ENCODE assay signal across 9 cellular contexts in genomic region chrX:107710617-107711391, GRCh38.
DNase-seq lines count a peak whose midpoint lies in the region; ATAC-seq and TF ChIP-seq lines count a peak whose summit lies in the region.
"Had no signal": no experiment of that assay in that cellular context is flagged by ENCODE, and none has a peak within 500 bp of the region (broad histone marks: within the 10 kb centered on the region; RNA-seq: fewer than 3 reads in every experiment).

No MANE protein-coding gene starts in this region.

- no peaks in the 10 kb centered on the region for H3K27me3 Mint-ChIP-seq in CD4-positive, alpha-beta T cell
- H3K27me3 Mint-ChIP-seq in stimulated activated naive B cell treated with anti-CD40 and anti-IgM and Interleukin-4, amounts not matched to agents 10 μg/mL and 1 μg/mL and 100 μg/mL, for 72 hours = no peaks in the 10 kb centered on the region

- H3K36me3 Mint-ChIP-seq in CD4-positive, alpha-beta T cell (ENCODE audit: low read depth) = peaks cover 34% of the 10 kb centered on the region
- H3K36me3 Mint-ChIP-seq in stimulated activated naive B cell treated with anti-CD40 and anti-IgM and Interleukin-4, amounts not matched to agents 10 μg/mL and 1 μg/mL and 100 μg/mL, for 72 hours = peaks cover 0 to 3% of the 10 kb centered on the region in 2 donors

- CTCF ChIA-PET in CD4-positive, alpha-beta T cell (lab: Charles Lee) = interaction anchor here (1.0 to 15.2 kb wide), 3 partner anchors 24 to 56 kb away, joined by 3 to 261 read pairs (median 3); no protein-coding TSS in a partner anchor
- CTCF ChIA-PET in mammary epithelial cell (lab: Charles Lee; ENCODE audit: low non-redundant PET) = no interaction called here

- H3K27ac ChIP-seq in CD4-positive, alpha-beta T cell (ENCODE audit: low read depth, low read length) = peak overlapping the region; percentile 90
- H3K27ac ChIP-seq in mammary epithelial cell (ENCODE audit: insufficient read depth, low read depth, low read length) = peak overlapping the region; percentile 86
- H3K27ac ChIP-seq: VCaP had no signal

- intact Hi-C loops in CD4-positive, alpha-beta T cell (cut with DNase I, micrococcal nuclease) = loop anchor here in 1 of 2 experiments (1.0 kb wide), 1 partner anchor 32 kb away; no protein-coding TSS in a partner anchor
- intact Hi-C loops in mammary epithelial cell (cut with micrococcal nuclease) = loop anchor here (1.0 to 10.0 kb wide), 2 partner anchors 35 to 816 kb away; no protein-coding TSS in a partner anchor
- intact Hi-C loops in left colon (cut with DNase I, micrococcal nuclease) = no loop called here

- peak overlapping the region; percentile 42 for H3K9ac ChIP-seq in mammary epithelial cell (ENCODE audit: insufficient read depth, low read length)

- no peaks in the 10 kb centered on the region for H4K20me1 ChIP-seq in mammary epithelial cell (ENCODE audit: insufficient read depth, low read length)

- BruUV-seq in mammary epithelial cell (replicated peaks; lab: Mats Ljungman, UMichigan) = no TSS peak

- POLR2A ChIA-PET in CD4-positive, alpha-beta T cell (lab: Charles Lee) = interaction anchor here (2.2 to 14.7 kb wide), 3 partner anchors 10 to 66 kb away, joined by 6 to 754 read pairs (median 12); partner anchors contain the start of gene NCBP2L

- TF ChIP-seq CTCF in CD4-positive, alpha-beta T cell (IDR thresholded peaks at IDR 0.05) = no peak
- TF ChIP-seq CTCF in mammary epithelial cell (conservative IDR thresholded peaks at IDR 0.05 in 1 of 2, IDR thresholded peaks at IDR 0.05 in 1 of 2; ENCODE audit: extremely low read depth in 1 of 2, insufficient read depth in 1 of 2, low read depth in 1 of 2, low read length in 2 of 2) = no peak

- no peaks in the 10 kb centered on the region for H3K27me3 ChIP-seq in CD4-positive, alpha-beta T cell (ENCODE audit: control insufficient read depth, insufficient read depth, low read length)
- H3K27me3 ChIP-seq in mammary epithelial cell (ENCODE audit: insufficient read depth, low read length) = no peaks in the 10 kb centered on the region

- H3K36me3 ChIP-seq in mammary epithelial cell (ENCODE audit: insufficient read depth, low read length) = peaks cover 5% of the 10 kb centered on the region

- peak; percentile 36 for ATAC-seq in CD4-positive, alpha-beta T cell (ENCODE audit: poor library complexity)
- ATAC-seq in GM19397 (IDR thresholded peaks at IDR 0.05; ENCODE audit: unreplicated experiment) = peak; percentile 82
- peak; percentile 97 for ATAC-seq in HG03378 (IDR thresholded peaks at IDR 0.05; ENCODE audit: unreplicated experiment)
- peak; percentile 76 for ATAC-seq in SK-N-SH treated with all-trans-retinoic acid at 6 μM for 48 hours
- peak; percentile 70 for ATAC-seq in left colon
- ATAC-seq in stimulated activated naive B cell treated with anti-CD40 and anti-IgM and Interleukin-4, amounts not matched to agents 10 μg/mL and 1 μg/mL and 100 μg/mL, for 72 hours (replicated peaks) = peak; percentile 98 to 99

- H3K4me1 ChIP-seq in mammary epithelial cell (ENCODE audit: insufficient read depth, low read length) = peaks cover 10% of the 10 kb centered on the region

- peak overlapping the region; percentile 40 for H3K4me2 ChIP-seq in mammary epithelial cell (ENCODE audit: insufficient read depth, low read depth, low read length)

- 35% methylated on average over 7 of the region's 7 CpGs for WGBS in mammary epithelial cell (ENCODE audit: low coverage, missing lambda C conversion rate)

- H3K9me3 ChIP-seq in CD4-positive, alpha-beta T cell (ENCODE audit: control insufficient read depth, low read length) = no peaks in the 10 kb centered on the region
- no peaks in the 10 kb centered on the region for H3K9me3 ChIP-seq in mammary epithelial cell (replicated peaks; ENCODE audit: insufficient read depth, low read length)

- no peaks in the 10 kb centered on the region for H3K9me3 Mint-ChIP-seq in CD4-positive, alpha-beta T cell
- no peaks in the 10 kb centered on the region for H3K9me3 Mint-ChIP-seq in stimulated activated naive B cell treated with anti-CD40 and anti-IgM and Interleukin-4, amounts not matched to agents 10 μg/mL and 1 μg/mL and 100 μg/mL, for 72 hours

- dilution Hi-C loops in mammary epithelial cell (cut with HindIII; ENCODE audit: low sequenced_read_pairs) = loop anchor here (5.0 kb wide), 1 partner anchor 34 kb away; no protein-coding TSS in a partner anchor

- H2AFZ ChIP-seq in mammary epithelial cell (ENCODE audit: low read depth, low read length) = no peak overlapping the region

- peak overlapping the region; percentile 97 for H3K4me3 Mint-ChIP-seq in CD4-positive, alpha-beta T cell
- peak overlapping the region; percentile 67 to 80 for H3K4me3 Mint-ChIP-seq in stimulated activated naive B cell treated with anti-CD40 and anti-IgM and Interleukin-4, amounts not matched to agents 10 μg/mL and 1 μg/mL and 100 μg/mL, for 72 hours

- in situ Hi-C loops in mammary epithelial cell (cut with MboI; ENCODE audit: low sequenced_read_pairs in 2 of 2) = no loop called here

- peak overlapping the region; percentile 99 for H3K27ac Mint-ChIP-seq in CD4-positive, alpha-beta T cell
- peak overlapping the region; percentile 98 for H3K27ac Mint-ChIP-seq in stimulated activated naive B cell treated with anti-CD40 and anti-IgM and Interleukin-4, amounts not matched to agents 10 μg/mL and 1 μg/mL and 100 μg/mL, for 72 hours

- H3K4me3 ChIP-seq in mammary epithelial cell (replicated peaks in 1 of 3; ENCODE audit: insufficient read depth in 1 of 3, low read depth in 2 of 3, low read length in 3 of 3) = no peak overlapping the region

- peaks cover 13% of the 10 kb centered on the region for H3K79me2 ChIP-seq in mammary epithelial cell (ENCODE audit: insufficient read depth, low read length)

- peaks cover 68% of the 10 kb centered on the region for H3K4me1 Mint-ChIP-seq in CD4-positive, alpha-beta T cell (ENCODE audit: low read depth)
- H3K4me1 Mint-ChIP-seq in stimulated activated naive B cell treated with anti-CD40 and anti-IgM and Interleukin-4, amounts not matched to agents 10 μg/mL and 1 μg/mL and 100 μg/mL, for 72 hours = peaks cover 22 to 67% of the 10 kb centered on the region in 2 donors

- DNase-seq in CD4-positive, alpha-beta T cell = peak in 7 of 10 experiments; percentile 16 to 67 (median 33)
- DNase-seq in mammary epithelial cell (peak; percentile 88), left colon (no peak), NCI-H446 treated with DMSO at 0.1 percent for 48 hours (lab: John Stamatoyannopoulos, UW) (no peak)
- DNase-seq in stimulated activated naive B cell treated with anti-CD40 and anti-IgM and Interleukin-4, amounts not matched to agents 10 μg/mL and 1 μg/mL and 100 μg/mL, for 72 hours = peak; percentile 65

TF ChIP-seq in SK-N-SH treated with all-trans-retinoic acid at 6 μM for 48 hours, 23 proteins besides CTCF, POLR2A, EP300 and RAD21:
- TF ChIP-seq ZFP30 (CRISPR knock-in tag; IDR thresholded peaks at IDR 0.05) (no peak), TCF4 (CRISPR knock-in tag; IDR thresholded peaks at IDR 0.05; ENCODE audit: borderline replicate concordance) (no peak), PPARA (CRISPR knock-in tag; IDR thresholded peaks at IDR 0.05; ENCODE audit: borderline replicate concordance) (no peak), CSRNP3 (CRISPR knock-in tag; IDR thresholded peaks at IDR 0.05) (no peak), ZC3H10 (CRISPR knock-in tag; IDR thresholded peaks at IDR 0.05) (no peak), ESRRG (CRISPR knock-in tag; IDR thresholded peaks at IDR 0.05) (no peak), GLIS3 (CRISPR knock-in tag; IDR thresholded peaks at IDR 0.05) (no peak)

Comparison
In these comparisons a context has a peak if more than half of its experiments do, and no peak if none do; other contexts are left out.
1. ATAC-seq: peak in every context shown above with its lines; median percentile 98 in stimulated activated naive B cell treated with anti-CD40 and anti-IgM and Interleukin-4, amounts not matched to agents 10 μg/mL and 1 μg/mL and 100 μg/mL, for 72 hours; 97 in HG03378; 82 in GM19397; 76 in SK-N-SH treated with all-trans-retinoic acid at 6 μM for 48 hours; 70 in left colon; 36 in CD4-positive, alpha-beta T cell.
2. DNase-seq: peak in CD4-positive, alpha-beta T cell (7 of 10), mammary epithelial cell (single experiment) and stimulated activated naive B cell treated with anti-CD40 and anti-IgM and Interleukin-4, amounts not matched to agents 10 μg/mL and 1 μg/mL and 100 μg/mL, for 72 hours (single experiment); none in left colon (0 of 2) and NCI-H446 treated with DMSO at 0.1 percent for 48 hours (single experiment).